ENCODE assay signal across 11 cellular contexts in genomic region chr1:6489383-6489765, GRCh38. TPM values are rescaled to one million over a fixed set of nuclear protein-coding genes. Genes with fewer than 3 reads are reported as not detected.
DNase-seq lines count a peak whose midpoint lies in the region; ATAC-seq and TF ChIP-seq lines count a peak whose summit lies in the region.
"Had no signal": no experiment of that assay in that cellular context is flagged by ENCODE, and none has a peak within 500 bp of the region (broad histone marks: within the 10 kb centered on the region; RNA-seq: fewer than 3 reads in every experiment).

No MANE protein-coding gene starts in this region.

- H3K4me1 Mint-ChIP-seq in brain (peaks cover 59% of the 10 kb centered on the region), neural crest cell (peaks cover 16% of the 10 kb centered on the region)

- H3K4me3 ChIP-seq in LNCaP clone FGC (ENCODE audit: low read depth, low read length), result peak overlapping the region; percentile 100; the same call in 1 of the 2 replicates
- H3K4me3 ChIP-seq in aorta (ENCODE audit: low read length in 2 of 2), result no peak overlapping the region

- TF ChIP-seq CTCF in LNCaP clone FGC (IDR thresholded peaks at IDR 0.05; ENCODE audit: control insufficient read depth, extremely low read depth, insufficient read depth), result no peak
- TF ChIP-seq CTCF in brain (conservative IDR thresholded peaks at IDR 0.05), result no peak
- TF ChIP-seq CTCF in neural crest cell (conservative IDR thresholded peaks at IDR 0.05), result no peak

- H3K36me3 Mint-ChIP-seq in brain, result peaks cover under 1% of the 10 kb centered on the region
- H3K36me3 Mint-ChIP-seq in neural crest cell (ENCODE audit: low read depth), result no peaks in the 10 kb centered on the region

- H3K4me1 ChIP-seq in ES-I3 (ENCODE audit: insufficient read depth, low read length), result peaks cover 25% of the 10 kb centered on the region
- H3K4me1 ChIP-seq in aorta (ENCODE audit: control insufficient read depth in 1 of 2, insufficient read depth in 2 of 2, low read length in 2 of 2), result no peaks in the 10 kb centered on the region
- H3K4me1 ChIP-seq: parathyroid adenoma had no signal

- no peaks in the 10 kb centered on the region for H3K27me3 ChIP-seq in aorta (ENCODE audit: control insufficient read depth in 1 of 2, insufficient read depth in 2 of 2, low read length in 1 of 2)

- no peaks in the 10 kb centered on the region for H3K36me3 ChIP-seq in ES-I3 (ENCODE audit: insufficient read depth, low read length)
- H3K36me3 ChIP-seq in aorta (ENCODE audit: control insufficient read depth in 1 of 2, insufficient read depth in 2 of 2, low read length in 1 of 2), result no peaks in the 10 kb centered on the region
- H3K36me3 ChIP-seq: gastroesophageal sphincter had no signal

- no peak for ATAC-seq in aorta (ENCODE audit: low FRiP score)
- no peak for ATAC-seq in GM18870 (IDR thresholded peaks at IDR 0.05; ENCODE audit: unreplicated experiment)

- no peak overlapping the region for H3K27ac ChIP-seq in aorta (ENCODE audit: low read depth in 1 of 2, low read length in 2 of 2)
- H3K27ac ChIP-seq: parathyroid adenoma had no signal

- intact Hi-C loops in aorta (cut with DNase I), result loop anchor here (2.0 to 5.0 kb wide), 3 partner anchors 33 to 158 kb away; no protein-coding TSS in a partner anchor

- peaks cover 15% of the 10 kb centered on the region for H3K27me3 Mint-ChIP-seq in brain
- no peaks in the 10 kb centered on the region for H3K27me3 Mint-ChIP-seq in neural crest cell (ENCODE audit: low read depth)

- H3K27ac Mint-ChIP-seq in brain (peak overlapping the region in 1 of 5 experiments; percentile 82), neural crest cell (ENCODE audit: unreplicated experiment) (no peak overlapping the region)

- DNase-seq in LNCaP clone FGC (ENCODE audit: low read depth) (no peak), neural crest cell (ENCODE audit: low read depth, low spot score) (no peak), aorta (no peak), NCI-H1436 treated with DMSO at 0.1 percent for 48 hours (lab: John Stamatoyannopoulos, UW) (no peak)

- H3K9me3 Mint-ChIP-seq in brain, result no peaks in the 10 kb centered on the region
- H3K9me3 Mint-ChIP-seq in neural crest cell, result no peaks in the 10 kb centered on the region
- H3K9me3 Mint-ChIP-seq: activated naive CD4-positive, alpha-beta T cell treated with anti-CD3 and anti-CD28 coated beads for 36 hours; stimulated activated naive CD8-positive, alpha-beta T cell treated with anti-CD3 and anti-CD28 coated beads, Interleukin-15, amount 100 ng/mL, for 72 hours had no signal

- peak overlapping the region; percentile 89; the same call in 1 of the 2 replicates for H3K9ac ChIP-seq in ES-I3 (ENCODE audit: low read depth, low read length)
- H3K9ac ChIP-seq: parathyroid adenoma had no signal

- no peaks in the 10 kb centered on the region for H3K9me3 ChIP-seq in ES-I3 (ENCODE audit: control insufficient read depth, insufficient read depth, low read length)
- no peaks in the 10 kb centered on the region for H3K9me3 ChIP-seq in aorta (ENCODE audit: control insufficient read depth, low read length)
- H3K9me3 ChIP-seq: gastroesophageal sphincter had no signal

- 84 to 88% methylated on average over 9 of the region's 9 CpGs for WGBS in aorta, 2 donors

- peak overlapping the region in 4 of 5 experiments; percentile 81 to 89 (median 82) for H3K4me3 Mint-ChIP-seq in brain
- H3K4me3 Mint-ChIP-seq in neural crest cell, result peak overlapping the region; percentile 87

RNA-seq across cellular contexts. Expression of gene PLEKHG5, which starts 2.1 kb away (rescaled TPM):
- polyA plus RNA-seq in brain (ENCODE audit: insufficient read depth, low read depth, low replicate concordance) (28.0 TPM), aorta (1 to 10 TPM; 2.6 to 8.0 TPM)
- total RNA-seq in neural crest cell (28.9 and 31.7 TPM in 2 replicates), aorta (10 to 100 TPM in 1 of 2 donors, 1 to 10 TPM in 1; 6.6 to 39.3 TPM)

RNA-seq across cellular contexts. Expression of gene TNFRSF25, which starts 23.4 kb away (rescaled TPM):
- polyA plus RNA-seq in brain (ENCODE audit: insufficient read depth, low read depth, low replicate concordance) (6.4 TPM), aorta (10 to 100 TPM in 1 of 2 donors, 1 to 10 TPM in 1; 9.6 to 22.9 TPM)
- total RNA-seq in neural crest cell (23.4 and 26.1 TPM in 2 replicates), aorta (10 to 100 TPM in 1 of 2 donors, 1 to 10 TPM in 1; 6.5 to 34.6 TPM)
